ENCODE assay signal across 8 cellular contexts in the genomic region with DNA sequence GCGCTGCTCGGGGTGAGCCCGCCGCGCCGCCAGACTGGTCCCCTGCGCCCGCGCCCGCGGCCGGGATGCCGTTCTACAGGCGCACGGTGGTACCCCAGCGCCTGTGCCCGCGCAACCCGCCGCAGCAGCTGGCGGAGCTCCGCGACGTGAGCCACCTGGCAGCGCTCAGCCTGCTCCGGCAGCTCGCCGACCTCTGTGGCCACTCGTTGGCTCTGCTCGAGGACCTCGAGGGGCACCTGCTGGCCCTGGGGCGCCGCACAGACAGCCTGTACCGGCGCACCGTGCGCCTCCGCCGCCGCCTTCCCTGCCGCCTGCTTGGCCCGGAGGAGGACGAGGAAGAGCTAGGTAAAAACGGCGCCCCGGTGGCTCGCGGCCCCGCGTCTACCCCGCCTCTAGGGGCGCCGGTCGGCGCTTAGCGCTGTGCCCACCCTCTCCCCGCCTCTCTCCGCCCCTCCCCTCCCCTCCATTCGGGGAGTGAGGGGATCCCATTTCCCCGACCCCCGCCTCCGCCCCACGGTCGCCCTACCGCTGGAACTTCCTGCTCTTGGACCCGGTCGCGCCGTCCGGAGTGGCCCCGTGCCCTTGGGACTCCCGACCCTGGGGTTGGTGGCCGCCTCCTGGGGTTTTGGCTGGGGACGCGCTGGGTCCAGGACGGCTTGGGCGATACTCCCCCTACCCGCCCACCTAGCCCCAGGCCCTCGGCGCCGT. TPM values are rescaled to one million over a fixed set of nuclear protein-coding genes. Genes with fewer than 3 reads are reported as not detected.
DNase-seq lines count a peak whose midpoint lies in the region; ATAC-seq and TF ChIP-seq lines count a peak whose summit lies in the region.

No MANE protein-coding gene starts in this region.

- H3K9ac ChIP-seq in stomach smooth muscle (ENCODE audit: low read length in 2 of 2) = no peak overlapping the region

- H3K36me3 Mint-ChIP-seq in T-helper 17 cell (ENCODE audit: low read depth) = no peaks in the 10 kb centered on the region
- H3K36me3 Mint-ChIP-seq in memory B cell = no peaks in the 10 kb centered on the region

- H3K36me3 ChIP-seq in stomach smooth muscle (ENCODE audit: control insufficient read depth in 2 of 2, insufficient read depth in 2 of 2, low read length in 2 of 2) = no peaks in the 10 kb centered on the region

- TF ChIP-seq CTCF in GM13977 (IDR thresholded peaks at IDR 0.05; ENCODE audit: extremely low read depth, insufficient read depth, missing control alignments) = peak; percentile 20

- peak overlapping the region; percentile 49 to 72 for H3K4me3 ChIP-seq in stomach smooth muscle (ENCODE audit: low read length in 2 of 2)

- DNase-seq in GM13977 (ENCODE audit: low spot score) (peak; percentile 24), T-helper 17 cell (peak in 2 of 3 donors; percentile 5 to 11), cerebellum (ENCODE audit: low spot score) (peak; percentile 19), memory B cell (ENCODE audit: low spot score in 2 of 2) (peak in 1 of 2 donors; percentile 17), dedifferentiated amniotic fluid mesenchymal stem cell (ENCODE audit: extremely low spot score) (no peak), HuH-7 (ENCODE audit: low spot score) (no peak)

- in situ Hi-C loops in GM13977 (cut with MboI; ENCODE audit: low pct_unique_long_range_greater_than_20kb, low sequenced_read_pairs, unreplicated experiment) = no loop called here

- H3K4me3 Mint-ChIP-seq in T-helper 17 cell (peak overlapping the region; percentile 71), memory B cell (peak overlapping the region; percentile 61)

- H3K9me3 ChIP-seq in T-helper 17 cell (ENCODE audit: control insufficient read depth, low read length, poor library complexity, severe bottlenecking) = no peaks in the 10 kb centered on the region
- no peaks in the 10 kb centered on the region for H3K9me3 ChIP-seq in stomach smooth muscle (ENCODE audit: control insufficient read depth in 2 of 2, low read length in 2 of 2)

- H3K27me3 Mint-ChIP-seq in T-helper 17 cell = peaks cover 33% of the 10 kb centered on the region
- peaks cover 7% of the 10 kb centered on the region for H3K27me3 Mint-ChIP-seq in memory B cell

- no peak overlapping the region for H3K27ac ChIP-seq in stomach smooth muscle (ENCODE audit: low read length)

- H3K27ac Mint-ChIP-seq in T-helper 17 cell (no peak overlapping the region), memory B cell (no peak overlapping the region)

- ATAC-seq in T-helper 17 cell (peak; percentile 88), memory B cell (ENCODE audit: low read depth) (peak; percentile 72), HG02973 (IDR thresholded peaks at IDR 0.05; ENCODE audit: unreplicated experiment) (no peak)

- H3K4me1 Mint-ChIP-seq in T-helper 17 cell (peaks cover 2% of the 10 kb centered on the region), memory B cell (no peaks in the 10 kb centered on the region)

- no peaks in the 10 kb centered on the region for H3K9me3 Mint-ChIP-seq in memory B cell

- peaks cover 3% of the 10 kb centered on the region for H3K4me1 ChIP-seq in stomach smooth muscle (ENCODE audit: control insufficient read depth, insufficient read depth, low read length)

- peaks cover 0 to 25% of the 10 kb centered on the region in 2 donors for H3K27me3 ChIP-seq in stomach smooth muscle (ENCODE audit: control insufficient read depth in 1 of 2, insufficient read depth in 2 of 2, low read length in 2 of 2)

RNA-seq across cellular contexts. Expression of a gene that starts 0.5 kb away (rescaled TPM):
- total RNA-seq in T-helper 17 cell = 10 to 100 TPM; 10.0 to 20.3 TPM
- total RNA-seq in cerebellum = 5.4 TPM

Comparison
In these comparisons a context has a peak if more than half of its experiments do, and no peak if none do; other contexts are left out.
1. DNase-seq: peak in GM13977 (single experiment), T-helper 17 cell (2 of 3) and cerebellum (single experiment); none in dedifferentiated amniotic fluid mesenchymal stem cell (single experiment) and HuH-7 (single experiment).